ENCODE assay signal across 1 cellular context in the genomic region with DNA sequence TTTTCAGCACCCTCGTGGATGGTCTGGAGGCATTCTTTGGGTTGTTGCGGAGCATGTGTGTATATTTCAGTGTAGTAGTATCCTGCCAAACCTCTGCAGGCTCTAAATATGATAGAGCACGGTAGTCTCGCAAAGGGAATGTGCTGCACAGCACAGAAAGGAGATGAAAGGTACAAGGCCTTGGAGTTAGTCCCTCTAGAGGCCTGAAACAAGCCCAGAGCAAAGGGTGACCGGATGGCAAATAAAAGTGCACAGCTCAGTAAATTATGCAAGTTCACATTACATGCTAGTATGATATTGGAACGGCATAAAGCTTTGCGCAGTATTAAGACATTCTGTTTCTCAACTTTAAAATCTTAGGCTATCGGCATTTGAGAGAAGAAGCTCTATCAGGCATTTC.
TF ChIP-seq lines count a peak whose summit lies in the region.

No MANE protein-coding gene starts in this region.

TF ChIP-seq in K562, 482 proteins besides CTCF, POLR2A, EP300 and RAD21:
- TF ChIP-seq, protein P1, sequence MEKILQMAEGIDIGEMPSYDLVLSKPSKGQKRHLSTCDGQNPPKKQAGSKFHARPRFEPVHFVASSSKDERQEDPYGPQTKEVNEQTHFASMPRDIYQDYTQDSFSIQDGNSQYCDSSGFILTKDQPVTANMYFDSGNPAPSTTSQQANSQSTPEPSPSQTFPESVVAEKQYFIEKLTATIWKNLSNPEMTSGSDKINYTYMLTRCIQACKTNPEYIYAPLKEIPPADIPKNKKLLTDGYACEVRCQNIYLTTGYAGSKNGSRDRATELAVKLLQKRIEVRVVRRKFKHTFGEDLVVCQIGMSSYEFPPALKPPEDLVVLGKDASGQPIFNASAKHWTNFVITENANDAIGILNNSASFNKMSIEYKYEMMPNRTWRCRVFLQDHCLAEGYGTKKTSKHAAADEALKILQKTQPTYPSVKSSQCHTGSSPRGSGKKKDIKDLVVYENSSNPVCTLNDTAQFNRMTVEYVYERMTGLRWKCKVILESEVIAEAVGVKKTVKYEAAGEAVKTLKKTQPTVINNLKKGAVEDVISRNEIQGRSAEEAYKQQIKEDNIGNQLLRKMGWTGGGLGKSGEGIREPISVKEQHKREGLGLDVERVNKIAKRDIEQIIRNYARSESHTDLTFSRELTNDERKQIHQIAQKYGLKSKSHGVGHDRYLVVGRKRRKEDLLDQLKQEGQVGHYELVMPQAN (IDR thresholded peaks at IDR 0.05; ENCODE audit: borderline replicate concordance): no peak
- TF ChIP-seq ZNF766 (CRISPR knock-in tag; conservative IDR thresholded peaks at IDR 0.05): no peak
- TF ChIP-seq, protein P2, sequence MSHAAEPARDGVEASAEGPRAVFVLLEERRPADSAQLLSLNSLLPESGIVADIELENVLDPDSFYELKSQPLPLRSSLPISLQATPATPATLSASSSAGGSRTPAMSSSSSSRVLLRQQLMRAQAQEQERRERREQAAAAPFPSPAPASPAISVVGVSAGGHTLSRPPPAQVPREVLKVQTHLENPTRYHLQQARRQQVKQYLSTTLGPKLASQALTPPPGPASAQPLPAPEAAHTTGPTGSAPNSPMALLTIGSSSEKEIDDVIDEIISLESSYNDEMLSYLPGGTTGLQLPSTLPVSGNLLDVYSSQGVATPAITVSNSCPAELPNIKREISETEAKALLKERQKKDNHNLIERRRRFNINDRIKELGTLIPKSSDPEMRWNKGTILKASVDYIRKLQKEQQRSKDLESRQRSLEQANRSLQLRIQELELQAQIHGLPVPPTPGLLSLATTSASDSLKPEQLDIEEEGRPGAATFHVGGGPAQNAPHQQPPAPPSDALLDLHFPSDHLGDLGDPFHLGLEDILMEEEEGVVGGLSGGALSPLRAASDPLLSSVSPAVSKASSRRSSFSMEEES (CRISPR knock-in tag; IDR thresholded peaks at IDR 0.05): no peak
- TF ChIP-seq TAF7 (tag; IDR thresholded peaks at IDR 0.05): no peak
- TF ChIP-seq FOXP1 (CRISPR knock-in tag; IDR thresholded peaks at IDR 0.05): no peak
- no peak for TF ChIP-seq ZFX (CRISPR knock-in tag; IDR thresholded peaks at IDR 0.05)
- TF ChIP-seq EGR1 (conservative IDR thresholded peaks at IDR 0.05): no peak
